In genomic region chr19:48154003-48154402, GRCh38 we compare ENCODE assay signal across 1 cellular context.
TF ChIP-seq lines count a peak whose summit lies in the region.

No MANE protein-coding gene starts in this region.

TF ChIP-seq in endothelial cell of umbilical vein, 7 proteins besides CTCF, POLR2A, EP300 and RAD21:
- no peak for TF ChIP-seq FOS (IDR thresholded peaks at IDR 0.05; ENCODE audit: borderline replicate concordance, insufficient read depth, low read length)
- TF ChIP-seq EZH2 (IDR thresholded peaks at IDR 0.05; ENCODE audit: borderline replicate concordance, low read depth, low read length, severe bottlenecking) = no peak
- no peak for TF ChIP-seq POLR2AphosphoS5 (IDR thresholded peaks at IDR 0.05; ENCODE audit: insufficient read depth, low read depth, low read length)
- no peak for TF ChIP-seq GATA2 (IDR thresholded peaks at IDR 0.05; ENCODE audit: insufficient read depth, insufficient read length, low read depth, low read length)
- TF ChIP-seq MYC (IDR thresholded peaks at IDR 0.05; ENCODE audit: low read depth, low read length) = no peak
- no peak for TF ChIP-seq JUN (IDR thresholded peaks at IDR 0.05; ENCODE audit: borderline replicate concordance, insufficient read depth, insufficient read length, low read depth)
- TF ChIP-seq, protein P1, sequence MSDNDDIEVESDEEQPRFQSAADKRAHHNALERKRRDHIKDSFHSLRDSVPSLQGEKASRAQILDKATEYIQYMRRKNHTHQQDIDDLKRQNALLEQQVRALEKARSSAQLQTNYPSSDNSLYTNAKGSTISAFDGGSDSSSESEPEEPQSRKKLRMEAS (IDR thresholded peaks at IDR 0.05; ENCODE audit: insufficient read depth, insufficient read length) = no peak
